ENCODE assay signal across 8 cellular contexts in the genomic region with DNA sequence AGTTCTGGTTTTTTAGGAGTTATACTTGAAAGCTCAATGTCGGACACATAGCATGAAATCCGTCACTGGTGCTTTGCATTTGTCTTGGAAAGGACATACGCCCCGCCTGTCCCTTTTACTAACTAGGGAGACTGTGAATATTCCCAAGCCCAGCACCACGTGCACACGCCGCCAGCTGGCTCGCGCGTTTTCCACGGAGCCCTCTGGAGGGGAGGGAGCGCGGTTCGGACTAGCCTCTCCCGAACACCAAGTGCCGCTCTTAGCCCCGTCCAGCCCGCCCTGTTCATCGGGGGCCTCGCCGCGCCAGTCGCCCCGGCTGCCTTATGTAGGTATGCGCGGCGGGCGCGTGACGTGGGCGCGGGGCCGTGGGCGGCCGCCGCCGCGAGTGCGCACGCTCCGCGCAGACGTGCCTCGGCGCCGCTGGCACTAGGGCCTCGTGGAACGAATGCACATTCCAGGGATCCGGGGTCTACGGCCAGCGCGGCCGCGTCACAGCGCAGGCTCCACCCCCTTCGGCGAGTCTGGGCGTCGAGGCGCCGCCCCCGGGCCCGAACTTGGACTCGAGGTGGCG. TPM values are rescaled to one million over a fixed set of nuclear protein-coding genes. Genes with fewer than 3 reads are reported as not detected.
DNase-seq lines count a peak whose midpoint lies in the region; ATAC-seq, FAIRE-seq and TF ChIP-seq lines count a peak whose summit lies in the region.

No MANE protein-coding gene starts in this region.

- TF ChIP-seq CTCF in AG04450 (IDR thresholded peaks at IDR 0.05; ENCODE audit: low read depth, low read length) (peak; percentile 16; the same call in 1 of the 2 replicates), WI38 (IDR thresholded peaks at IDR 0.05; ENCODE audit: low read depth, low read length) (no peak), breast epithelium (IDR thresholded peaks at IDR 0.05) (peak in 1 of 3 donors; percentile 52)

- ATAC-seq in GM18907 (IDR thresholded peaks at IDR 0.05; ENCODE audit: unreplicated experiment): peak; percentile 48
- peak; percentile 40 for ATAC-seq in HG03135 (IDR thresholded peaks at IDR 0.05; ENCODE audit: unreplicated experiment)

- no peaks in the 10 kb centered on the region for H3K27me3 ChIP-seq in AG04450 (ENCODE audit: control insufficient read depth, insufficient read depth, low read length)
- no peaks in the 10 kb centered on the region for H3K27me3 ChIP-seq in breast epithelium
- H3K27me3 ChIP-seq in small intestine (ENCODE audit: control insufficient read depth in 2 of 2, insufficient read depth in 2 of 2, low read length in 2 of 2): no peaks in the 10 kb centered on the region

- no peak for FAIRE-seq in small intestine (lab: Jason Lieb, UNC)

- DNase-seq in AG04450 (ENCODE audit: low read depth, low spot score): peak; percentile 89
- peak; percentile 87 for DNase-seq in NCI-H2227 treated with DMSO at 0.1 percent for 48 hours (lab: John Stamatoyannopoulos, UW)
- DNase-seq in breast epithelium (ENCODE audit: low spot score in 2 of 2): peak; percentile 96
- DNase-seq in iPS-NIHi11 (ENCODE audit: low spot score): peak; percentile 90
- peak; percentile 92 for DNase-seq in small intestine

- peak overlapping the region; percentile 68 for H3K4me3 ChIP-seq in AG04450 (ENCODE audit: low read depth, low read length)
- H3K4me3 ChIP-seq in WI38 (ENCODE audit: low read depth, low read length): peak overlapping the region; percentile 56
- H3K4me3 ChIP-seq in breast epithelium: peak overlapping the region; percentile 55 to 90 (median 77)
- H3K4me3 ChIP-seq in small intestine (ENCODE audit: low read depth in 1 of 2, low read length in 2 of 2): peak overlapping the region; percentile 90 to 98

- intact Hi-C loops in breast epithelium (cut with DNase I; ENCODE audit: low total_unique reads): no loop called here

- POLR2A ChIA-PET in AG04450 (lab: Yijun Ruan, JAX): interaction anchor here (0.6 to 5.9 kb wide), 12 partner anchors 10 to 473 kb away, joined by 3 to 79 read pairs (median 7); no protein-coding TSS in a partner anchor

- TF ChIP-seq POLR2A in breast epithelium (IDR thresholded peaks at IDR 0.05): peak; percentile 73

- peak overlapping the region; percentile 96 for H3K27ac ChIP-seq in AG04450 (ENCODE audit: low read depth, low read length)
- H3K27ac ChIP-seq in breast epithelium: peak overlapping the region; percentile 98 to 100
- H3K27ac ChIP-seq in small intestine (ENCODE audit: low read depth in 1 of 2, low read length in 1 of 2): peak overlapping the region; percentile 99 to 100

- 0% methylated on average over 49 to 65 of the region's 65 CpGs for WGBS in small intestine, 3 donors

- H3K36me3 ChIP-seq in breast epithelium (peaks cover 5% of the 10 kb centered on the region), small intestine (ENCODE audit: control insufficient read depth in 2 of 2, insufficient read depth in 2 of 2, low read length in 2 of 2) (peaks cover 8% of the 10 kb centered on the region in 2 donors)

- H3K4me1 ChIP-seq in breast epithelium (peaks cover 5 to 22% of the 10 kb centered on the region in 2 donors), small intestine (ENCODE audit: control insufficient read depth in 2 of 2, insufficient read depth in 1 of 2, low read depth in 1 of 2, low read length in 1 of 2) (peaks cover 0 to 15% of the 10 kb centered on the region in 2 donors)

- CTCF ChIA-PET in AG04450 (lab: Charles Lee): interaction anchor here (0.8 to 3.0 kb wide), 6 partner anchors 8 to 483 kb away, joined by 3 to 15 read pairs (median 4); no protein-coding TSS in a partner anchor

- H3K9me3 ChIP-seq in AG04450 (ENCODE audit: control insufficient read depth, insufficient read depth, low read length) (peaks cover 3% of the 10 kb centered on the region; the same call in 1 of the 2 replicates), breast epithelium (no peaks in the 10 kb centered on the region), small intestine (ENCODE audit: control insufficient read depth, low read depth) (no peaks in the 10 kb centered on the region)

RNA-seq across cellular contexts. Expression of a gene that starts 0.7 kb away (rescaled TPM):
- polyA plus RNA-seq in AG04450 (2011; rRNA removed) (20.3 and 28.6 TPM in 2 replicates), small intestine (10 to 100 TPM; 42.4 to 80.6 (median 47.2) TPM)
- 38.5 and 53.5 TPM in 2 replicates for polyA minus RNA-seq in AG04450 (2011; rRNA and poly(A)+ RNA removed)
- 100 to 1,000 TPM in 1 of 3 donors, 10 to 100 TPM in 2; 60.3 to 108 (median 84.9) TPM for total RNA-seq in breast epithelium

Comparison
In these comparisons a context has a peak if more than half of its experiments do, and no peak if none do; other contexts are left out.
1. Peak in every context shown above with its lines: DNase-seq, ATAC-seq, H3K4me3 ChIP-seq and H3K27ac ChIP-seq.